In genomic region chr12:116454950-116455447, GRCh38 we compare ENCODE assay signal across 1 cellular context.
TF ChIP-seq lines count a peak whose summit lies in the region.

No MANE protein-coding gene starts in this region.

TF ChIP-seq in SK-N-SH, 30 proteins besides CTCF, POLR2A, EP300 and RAD21 (continued from another document):
- TF ChIP-seq PBX3 (IDR thresholded peaks at IDR 0.05), result peak; percentile 78
- peak; percentile 79 for TF ChIP-seq TEAD4 (IDR thresholded peaks at IDR 0.05; ENCODE audit: borderline replicate concordance, insufficient read depth)
- TF ChIP-seq, protein P1, sequence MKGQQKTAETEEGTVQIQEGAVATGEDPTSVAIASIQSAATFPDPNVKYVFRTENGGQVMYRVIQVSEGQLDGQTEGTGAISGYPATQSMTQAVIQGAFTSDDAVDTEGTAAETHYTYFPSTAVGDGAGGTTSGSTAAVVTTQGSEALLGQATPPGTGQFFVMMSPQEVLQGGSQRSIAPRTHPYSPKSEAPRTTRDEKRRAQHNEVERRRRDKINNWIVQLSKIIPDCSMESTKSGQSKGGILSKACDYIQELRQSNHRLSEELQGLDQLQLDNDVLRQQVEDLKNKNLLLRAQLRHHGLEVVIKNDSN (IDR thresholded peaks at IDR 0.05; ENCODE audit: borderline replicate concordance, low read depth), result no peak
- no peak for TF ChIP-seq NRF1 (IDR thresholded peaks at IDR 0.05; ENCODE audit: low read depth, low read length)
- TF ChIP-seq TAF1 (IDR thresholded peaks at IDR 0.05; ENCODE audit: borderline replicate concordance, low read depth, low read length), result peak; percentile 7; the same call in 1 of the 2 replicates
- no peak for TF ChIP-seq EZH2phosphoT487 (IDR thresholded peaks at IDR 0.05; ENCODE audit: borderline replicate concordance, low read depth)
- TF ChIP-seq GATA2 (CRISPR knock-in tag; IDR thresholded peaks at IDR 0.05), result no peak
- no peak for TF ChIP-seq FOXM1 (IDR thresholded peaks at IDR 0.05; ENCODE audit: low read depth)
- no peak for TF ChIP-seq RCOR1 (IDR thresholded peaks at IDR 0.05; ENCODE audit: low read length)
- TF ChIP-seq GABPA (IDR thresholded peaks at IDR 0.05; ENCODE audit: low read depth), result no peak
- TF ChIP-seq, protein P2, sequence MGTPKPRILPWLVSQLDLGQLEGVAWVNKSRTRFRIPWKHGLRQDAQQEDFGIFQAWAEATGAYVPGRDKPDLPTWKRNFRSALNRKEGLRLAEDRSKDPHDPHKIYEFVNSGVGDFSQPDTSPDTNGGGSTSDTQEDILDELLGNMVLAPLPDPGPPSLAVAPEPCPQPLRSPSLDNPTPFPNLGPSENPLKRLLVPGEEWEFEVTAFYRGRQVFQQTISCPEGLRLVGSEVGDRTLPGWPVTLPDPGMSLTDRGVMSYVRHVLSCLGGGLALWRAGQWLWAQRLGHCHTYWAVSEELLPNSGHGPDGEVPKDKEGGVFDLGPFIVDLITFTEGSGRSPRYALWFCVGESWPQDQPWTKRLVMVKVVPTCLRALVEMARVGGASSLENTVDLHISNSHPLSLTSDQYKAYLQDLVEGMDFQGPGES (IDR thresholded peaks at IDR 0.05; ENCODE audit: low read depth, low read length), result no peak
- TF ChIP-seq MEF2A (IDR thresholded peaks at IDR 0.05; ENCODE audit: borderline replicate concordance, low read depth), result no peak
- no peak for TF ChIP-seq SMC3 (IDR thresholded peaks at IDR 0.05; ENCODE audit: low read depth, low read length)
- TF ChIP-seq MAX (IDR thresholded peaks at IDR 0.05; ENCODE audit: low read depth), result peak; percentile 73
- peak; percentile 79 for TF ChIP-seq JUND (IDR thresholded peaks at IDR 0.05)
